In genomic region chr3:72413228-72413627, GRCh38 we compare ENCODE assay signal across 18 cellular contexts. TPM values are rescaled to one million over a fixed set of nuclear protein-coding genes. Genes with fewer than 3 reads are reported as not detected.
DNase-seq lines count a peak whose midpoint lies in the region; ATAC-seq, FAIRE-seq and TF ChIP-seq lines count a peak whose summit lies in the region.
"Had no signal": no experiment of that assay in that cellular context is flagged by ENCODE, and none has a peak within 500 bp of the region (broad histone marks: within the 10 kb centered on the region; RNA-seq: fewer than 3 reads in every experiment).

No MANE protein-coding gene starts in this region.

- CTCF ChIA-PET in K562 (lab: Yijun Ruan, JAX; ENCODE audit: low intra/inter-chr PET ratio), result no interaction called here
- CTCF ChIA-PET in CD8-positive, alpha-beta T cell (lab: Charles Lee), result no interaction called here

- no peak overlapping the region for H3K27ac Mint-ChIP-seq in stimulated activated naive CD8-positive, alpha-beta T cell treated with anti-CD3 and anti-CD28 coated beads, Interleukin-15, amount 100 ng/mL, for 72 hours
- H3K27ac Mint-ChIP-seq in CD8-positive, alpha-beta T cell, result no peak overlapping the region
- H3K27ac Mint-ChIP-seq: HFFc6, type B pancreatic cell had no signal

- H3K27me3 Mint-ChIP-seq in activated T-cell treated with anti-CD3 and anti-CD28 coated beads, Interleukin-2, amount 50 U/mL, for 4 hours (ENCODE audit: low read depth), result no peaks in the 10 kb centered on the region
- no peaks in the 10 kb centered on the region for H3K27me3 Mint-ChIP-seq in stimulated activated naive CD8-positive, alpha-beta T cell treated with anti-CD3 and anti-CD28 coated beads, Interleukin-15, amount 100 ng/mL, for 72 hours
- H3K27me3 Mint-ChIP-seq in CD8-positive, alpha-beta T cell (ENCODE audit: low read depth), result no peaks in the 10 kb centered on the region
- H3K27me3 Mint-ChIP-seq: naive thymus-derived CD8-positive, alpha-beta T cell; type B pancreatic cell had no signal

- intact Hi-C loops in K562 (cut with micrococcal nuclease) (no loop called here), heart right ventricle (cut with DNase I) (no loop called here), testis (cut with DNase I; ENCODE audit: low total_unique reads) (no loop called here)
- intact Hi-C loops in CD8-positive, alpha-beta T cell (cut with DNase I, micrococcal nuclease), result no loop called here

- H3K4me3 ChIP-seq in K562 (no peak overlapping the region), heart right ventricle (no peak overlapping the region), testis (no peak overlapping the region)
- no peak overlapping the region for H3K4me3 ChIP-seq in CD8-positive, alpha-beta T cell (ENCODE audit: low read depth, low read length)
- H3K4me3 ChIP-seq: adrenal gland, skin epidermis had no signal

- in situ Hi-C loops in K562 (cut with MboI), result no loop called here

- peaks cover 100% of the 10 kb centered on the region for H3K79me2 ChIP-seq in K562 (ENCODE audit: control insufficient read depth, insufficient read depth, low read length)

- H3K4me3 Mint-ChIP-seq in activated T-cell treated with anti-CD3 and anti-CD28 coated beads, Interleukin-2, amount 50 U/mL, for 4 hours, result no peak overlapping the region
- no peak overlapping the region for H3K4me3 Mint-ChIP-seq in stimulated activated naive CD8-positive, alpha-beta T cell treated with anti-CD3 and anti-CD28 coated beads, Interleukin-15, amount 100 ng/mL, for 72 hours
- no peak overlapping the region for H3K4me3 Mint-ChIP-seq in CD8-positive, alpha-beta T cell
- H3K4me3 Mint-ChIP-seq: HFFc6, immature natural killer cell, type B pancreatic cell had no signal

- 8% methylated on average over 4 of the region's 4 CpGs for WGBS in K562 (ENCODE audit: insufficient coverage, low coverage, missing lambda C conversion rate)
- 35 to 49% methylated on average over 4 of the region's 4 CpGs for WGBS in heart right ventricle, 2 donors
- 51 to 60% methylated on average over 4 of the region's 4 CpGs for WGBS in testis, 2 donors

- no peaks in the 10 kb centered on the region; the same call in 2 of the 3 replicates for H3K36me3 ChIP-seq in K562 (ENCODE audit: control insufficient read depth, insufficient read depth, low read length)
- no peaks in the 10 kb centered on the region for H3K36me3 ChIP-seq in heart right ventricle
- no peaks in the 10 kb centered on the region for H3K36me3 ChIP-seq in CD8-positive, alpha-beta T cell (ENCODE audit: insufficient read depth, low read length)
- H3K36me3 ChIP-seq in testis (ENCODE audit: low read depth, missing control alignments), result no peaks in the 10 kb centered on the region
- H3K36me3 ChIP-seq: adrenal gland had no signal

- POLR2A ChIA-PET in K562 (lab: Yijun Ruan, JAX), result interaction anchor here (0.6 kb wide), 2 partner anchors 624 to 696 kb away, joined by 3 read pairs; no protein-coding TSS in a partner anchor
- POLR2A ChIA-PET in CD8-positive, alpha-beta T cell (lab: Charles Lee), result no interaction called here

- H3K9ac ChIP-seq in K562 (ENCODE audit: insufficient read depth in 1 of 2, low read depth in 2 of 2, low read length in 2 of 2), result no peak overlapping the region

- no peaks in the 10 kb centered on the region for H3K9me3 ChIP-seq in K562 (replicated peaks; ENCODE audit: control insufficient read depth, insufficient read depth, low read depth, low read length)
- H3K9me3 ChIP-seq in heart right ventricle, result no peaks in the 10 kb centered on the region
- no peaks in the 10 kb centered on the region for H3K9me3 ChIP-seq in CD8-positive, alpha-beta T cell (ENCODE audit: low read length)
- no peaks in the 10 kb centered on the region for H3K9me3 ChIP-seq in testis
- H3K9me3 ChIP-seq: adrenal gland had no signal

- H4K20me1 ChIP-seq in K562 (replicated peaks; ENCODE audit: control insufficient read depth, insufficient read depth, low read length), result peaks cover 65% of the 10 kb centered on the region

- FAIRE-seq in K562 (lab: Jason Lieb, UNC), result peak; percentile 29

- H3K9me1 ChIP-seq in K562 (ENCODE audit: control insufficient read depth, insufficient read depth, low read length), result no peaks in the 10 kb centered on the region

- peak overlapping the region; percentile 14; the same call in 1 of the 3 replicates for H3K27ac ChIP-seq in K562 (ENCODE audit: extremely low read depth, low read depth, low read length)
- H3K27ac ChIP-seq in heart right ventricle, result no peak overlapping the region
- H3K27ac ChIP-seq in CD8-positive, alpha-beta T cell (ENCODE audit: low read depth, low read length), result no peak overlapping the region
- H3K27ac ChIP-seq in testis, result peak overlapping the region in 1 of 2 donors; percentile 17
- H3K27ac ChIP-seq: adrenal gland, skin epidermis had no signal

- H3K9me3 Mint-ChIP-seq in activated T-cell treated with anti-CD3 and anti-CD28 coated beads, Interleukin-2, amount 50 U/mL, for 4 hours, result no peaks in the 10 kb centered on the region
- no peaks in the 10 kb centered on the region for H3K9me3 Mint-ChIP-seq in stimulated activated naive CD8-positive, alpha-beta T cell treated with anti-CD3 and anti-CD28 coated beads, Interleukin-15, amount 100 ng/mL, for 72 hours
- no peaks in the 10 kb centered on the region for H3K9me3 Mint-ChIP-seq in CD8-positive, alpha-beta T cell
- H3K9me3 Mint-ChIP-seq: HFFc6, immature natural killer cell, type B pancreatic cell had no signal

- peak; percentile 68 to 70 for ATAC-seq in activated T-cell treated with anti-CD3 and anti-CD28 coated beads, Interleukin-2, amount 50 U/mL, for 4 hours
- peak; percentile 77 for ATAC-seq in K562
- peak in 6 of 8 donors; percentile 29 to 86 (median 66) for ATAC-seq in heart right ventricle
- peak; percentile 88 for ATAC-seq in stimulated activated naive CD8-positive, alpha-beta T cell treated with anti-CD3 and anti-CD28 coated beads, Interleukin-15, amount 100 ng/mL, for 72 hours
- ATAC-seq in CD8-positive, alpha-beta T cell, result no peak
- no peak for ATAC-seq in HG03520 (IDR thresholded peaks at IDR 0.05; ENCODE audit: unreplicated experiment)
- ATAC-seq: naive thymus-derived CD8-positive, alpha-beta T cell had no signal

- H3K4me2 ChIP-seq in K562 (ENCODE audit: insufficient read depth, low read length), result no peak overlapping the region

- H3K4me1 ChIP-seq in K562 (replicated peaks in 1 of 2; ENCODE audit: control insufficient read depth in 2 of 2, insufficient read depth in 2 of 2, low read length in 2 of 2) (peaks cover 3 to 34% of the 10 kb centered on the region in 2 experiments; a peak in 4 of 5 replicates), heart right ventricle (peaks cover 2 to 82% (median 43%) of the 10 kb centered on the region in 9 donors), testis (peaks cover 35% of the 10 kb centered on the region)
- peaks cover 47% of the 10 kb centered on the region for H3K4me1 ChIP-seq in CD8-positive, alpha-beta T cell (ENCODE audit: insufficient read depth, low read length)

- TF ChIP-seq EP300 in K562 (IDR thresholded peaks at IDR 0.05; ENCODE audit: low read length), result no peak

- H2AFZ ChIP-seq in K562 (ENCODE audit: low read depth, low read length), result no peak overlapping the region

- DNase-seq in activated T-cell treated with anti-CD3 and anti-CD28 coated beads, Interleukin-2, amount 50 U/mL, for 4 hours, result no peak
- no peak for DNase-seq in activated T-cell treated with anti-CD3 and anti-CD28 coated beads, Interleukin-2, amount 50 U/mL, for 1 hour
- peak in 1 of 4 experiments; percentile 32 for DNase-seq in K562 (ENCODE audit: extremely low read depth in 1 of 4, low spot score in 3 of 4)
- DNase-seq in heart right ventricle, result no peak
- DNase-seq in stimulated activated naive CD8-positive, alpha-beta T cell treated with anti-CD3 and anti-CD28 coated beads, Interleukin-15, amount 100 ng/mL, for 72 hours, result no peak
- DNase-seq in CD8-positive, alpha-beta T cell, result no peak
- DNase-seq in testis, result no peak
- DNase-seq: adrenal gland; DMS79 treated with DMSO at 0.1 percent for 48 hours; HFFc6; immature natural killer cell; Kasumi-1; naive thymus-derived CD8-positive, alpha-beta T cell; NCI-H2029; NK-92 treated with Interleukin-12 subunit alpha and Interleukin-12 subunit beta, amount 100 ng/mL, for 24 hours had no signal

- no peaks in the 10 kb centered on the region for H3K27me3 ChIP-seq in K562 (ENCODE audit: control insufficient read depth in 2 of 2, insufficient read depth in 2 of 2, low read length in 2 of 2)
- H3K27me3 ChIP-seq in heart right ventricle, result no peaks in the 10 kb centered on the region
- H3K27me3 ChIP-seq in CD8-positive, alpha-beta T cell (ENCODE audit: insufficient read depth, low read length), result no peaks in the 10 kb centered on the region
- no peaks in the 10 kb centered on the region for H3K27me3 ChIP-seq in testis
- H3K27me3 ChIP-seq: adrenal gland had no signal

- TF ChIP-seq POLR2A in K562 (conservative IDR thresholded peaks at IDR 0.05) (no peak), testis (IDR thresholded peaks at IDR 0.05) (no peak)

- TF ChIP-seq CTCF in K562 (IDR thresholded peaks at IDR 0.05 in 2 of 3, conservative IDR thresholded peaks at IDR 0.05 in 1 of 3; ENCODE audit: insufficient read depth in 2 of 3, low read depth in 1 of 3, low read length in 3 of 3), result no peak
- no peak for TF ChIP-seq CTCF in heart right ventricle (IDR thresholded peaks at IDR 0.05)
- TF ChIP-seq CTCF in CD8-positive, alpha-beta T cell (IDR thresholded peaks at IDR 0.05), result no peak
- no peak for TF ChIP-seq CTCF in testis (IDR thresholded peaks at IDR 0.05)

- no peak for TF ChIP-seq RAD21 in K562 (CRISPR knock-in tag; conservative IDR thresholded peaks at IDR 0.05 in 1 of 2, IDR thresholded peaks at IDR 0.05 in 1 of 2)

- peaks cover 9% of the 10 kb centered on the region for H3K36me3 Mint-ChIP-seq in activated T-cell treated with anti-CD3 and anti-CD28 coated beads, Interleukin-2, amount 50 U/mL, for 4 hours (ENCODE audit: insufficient read depth)
- peaks cover 4% of the 10 kb centered on the region for H3K36me3 Mint-ChIP-seq in CD8-positive, alpha-beta T cell
- H3K36me3 Mint-ChIP-seq: immature natural killer cell had no signal

- BruUV-seq in K562 (replicated peaks; lab: Mats Ljungman, UMichigan), result no TSS peak

- peaks cover 85% of the 10 kb centered on the region for H3K4me1 Mint-ChIP-seq in activated T-cell treated with anti-CD3 and anti-CD28 coated beads, Interleukin-2, amount 50 U/mL, for 4 hours (ENCODE audit: low read depth)
- H3K4me1 Mint-ChIP-seq in stimulated activated naive CD8-positive, alpha-beta T cell treated with anti-CD3 and anti-CD28 coated beads, Interleukin-15, amount 100 ng/mL, for 72 hours, result peaks cover 85% of the 10 kb centered on the region
- H3K4me1 Mint-ChIP-seq in CD8-positive, alpha-beta T cell (ENCODE audit: low read depth), result peaks cover 82% of the 10 kb centered on the region

RNA-seq across cellular contexts. Expression of gene RYBP, which starts 33.2 kb away (rescaled TPM):
- 10 to 100 TPM; 23.5 to 25.9 (median 25.8) TPM for total RNA-seq in activated T-cell treated with anti-CD3 and anti-CD28 coated beads, Interleukin-2, amount 50 U/mL, for 4 hours
- total RNA-seq in K562 (2011; cell fraction: chromatin; rRNA removed; ENCODE audit: low replicate concordance), result 4.0 and 11.2 TPM in 2 replicates
- total RNA-seq in K562 (2011; cell fraction: nucleolus; rRNA removed), result 2.7 and 3.4 TPM in 2 replicates
- total RNA-seq in K562 (2011; cell fraction: nucleoplasm; rRNA removed), result 7.3 and 13.5 TPM in 2 replicates
- total RNA-seq in K562 (2014; rRNA removed) (4.9 and 6.6 TPM in 2 replicates), K562 (2014; rRNA removed; fragmentation: Illumina TruSeq; extraction: Trizol) (13.4 and 13.8 TPM in 2 replicates), K562 (2015; rRNA removed; fragmentation: Illumina TruSeq; extraction: Trizol) (13.2 and 14.8 TPM in 2 replicates), K562 (2021) (12.6 and 13.5 TPM in 2 replicates), heart right ventricle (1 to 10 TPM; 6.1 to 8.3 (median 7.3) TPM), testis (10 to 100 TPM; 19.8 to 22.1 TPM)
- polyA plus RNA-seq in K562 (2011; rRNA removed) (6.0 and 9.6 TPM in 2 replicates), K562 (2014; fragmentation: Illumina TruSeq; extraction: Trizol) (14.7 and 16.6 TPM in 2 replicates), K562 (2014; fragmentation: Nextera tagmentation; extraction: Ambion mirVana) (1 to 10 TPM; 4.8 to 4.9 TPM), K562 (2014; rRNA removed) (9.0 and 9.1 TPM in 2 replicates), heart right ventricle (1 to 10 TPM; 4.0 to 4.4 TPM), testis (ENCODE audit: insufficient read depth, low read depth, low replicate concordance) (32.2 TPM)
- 1.9 and 3.6 TPM in 2 replicates for polyA plus RNA-seq in K562 (2011; cell fraction: cytosol; rRNA removed)
- polyA plus RNA-seq in K562 (2011; cell fraction: nucleus; rRNA removed), result 4.8 and 5.3 TPM in 2 replicates
- 11.9 and 12.6 TPM in 2 replicates for polyA plus RNA-seq in K562 (2012)
- polyA minus RNA-seq in K562 (2011; rRNA and poly(A)+ RNA removed), result 9.1 and 10.5 TPM in 2 replicates
- 3.8 and 5.9 TPM in 2 replicates for polyA minus RNA-seq in K562 (2011; cell fraction: cytosol; rRNA and poly(A)+ RNA removed)
- polyA minus RNA-seq in K562 (2011; cell fraction: nucleus; rRNA and poly(A)+ RNA removed), result 4.4 and 7.7 TPM in 2 replicates
- total RNA-seq in CD8-positive, alpha-beta T cell, result 10 to 100 TPM; 17.6 to 18.8 TPM

Comparison
In these comparisons a context has a peak if more than half of its experiments do, and no peak if none do; other contexts are left out.
1. ATAC-seq: peak in activated T-cell treated with anti-CD3 and anti-CD28 coated beads, Interleukin-2, amount 50 U/mL, for 4 hours (2 of 2), K562 (single experiment), heart right ventricle (6 of 8) and stimulated activated naive CD8-positive, alpha-beta T cell treated with anti-CD3 and anti-CD28 coated beads, Interleukin-15, amount 100 ng/mL, for 72 hours (single experiment); none in CD8-positive, alpha-beta T cell (single experiment) and HG03520 (single experiment).